In genomic region chr13:29594710-29595379, GRCh38 we compare ENCODE assay signal across 8 cellular contexts. TPM values are rescaled to one million over a fixed set of nuclear protein-coding genes. Genes with fewer than 3 reads are reported as not detected.
DNase-seq lines count a peak whose midpoint lies in the region; ATAC-seq and TF ChIP-seq lines count a peak whose summit lies in the region.

No MANE protein-coding gene starts in this region.

- peaks cover 69% of the 10 kb centered on the region for H3K4me1 Mint-ChIP-seq in brain

- H3K4me3 Mint-ChIP-seq in brain = peak overlapping the region; percentile 86 to 94 (median 90)

- peak; percentile 42 for ATAC-seq in GM21447 (IDR thresholded peaks at IDR 0.05; ENCODE audit: unreplicated experiment)

- peaks cover 0 to 3% (median 0%) of the 10 kb centered on the region in 5 experiments for H3K9me3 Mint-ChIP-seq in brain

- DNase-seq in ELR (ENCODE audit: low read depth) (peak; percentile 78), UCSD-AML1 (lab: John Stamatoyannopoulos, UW; ENCODE audit: unreplicated experiment) (peak; percentile 75), inferior parietal cortex (ENCODE audit: extremely low spot score) (peak; percentile 25), GF-D8 (lab: John Stamatoyannopoulos, UW) (no peak)
- peak; percentile 83 for DNase-seq in stimulated activated CD4-positive, alpha-beta T cell treated with anti-CD3 and anti-CD28 coated beads, Interleukin-15, amount 100 ng/mL, for 24 hours

- H3K4me3 ChIP-seq in HUES6 (ENCODE audit: low read depth, low read length) = peak overlapping the region; percentile 82

- H3K27ac Mint-ChIP-seq in brain = peak overlapping the region; percentile 35 to 95 (median 85)

- peak overlapping the region; percentile 97 for H3K27ac ChIP-seq in HUES6 (ENCODE audit: low read depth, low read length)

- H3K9me3 ChIP-seq in HUES6 (ENCODE audit: control insufficient read depth, insufficient read depth, low read depth, low read length) = no peaks in the 10 kb centered on the region

- peaks cover 34% of the 10 kb centered on the region for H3K4me1 ChIP-seq in HUES6 (ENCODE audit: control insufficient read depth, insufficient read depth, low read length)

- 0 out of 2 replicates have a peak, but pooled peaks cover 4% of the 10 kb centered on the region for H3K36me3 ChIP-seq in HUES6 (ENCODE audit: control insufficient read depth, insufficient read depth, low read length)

- H3K36me3 Mint-ChIP-seq in brain = peaks cover 8% of the 10 kb centered on the region

- peak overlapping the region; percentile 99 for H3K9ac ChIP-seq in HUES6 (ENCODE audit: low read length)

- TF ChIP-seq CTCF in brain (conservative IDR thresholded peaks at IDR 0.05) = no peak

- H3K27me3 ChIP-seq in HUES6 (ENCODE audit: control insufficient read depth, insufficient read depth, low read length) = peaks cover 14% of the 10 kb centered on the region

- H3K27me3 Mint-ChIP-seq in brain = peaks cover 9% of the 10 kb centered on the region

RNA-seq across cellular contexts. Expression of gene SLC7A1, which starts 0.6 kb away (rescaled TPM):
- 46.7 TPM for polyA plus RNA-seq in brain (ENCODE audit: insufficient read depth, low read depth, low replicate concordance)
